29 cellular contexts compared by ENCODE assay signal in genomic region chr15:85302271-85302670, GRCh38.
"Had no signal": no experiment of that assay in that cellular context is flagged by ENCODE, and none has a peak within 500 bp of the region (broad histone marks: within the 10 kb centered on the region; RNA-seq: fewer than 3 reads in every experiment).

No MANE protein-coding gene starts in this region.

- H3K27me3 ChIP-seq: brain microvascular endothelial cell had no signal

- H3K36me3 ChIP-seq: brain microvascular endothelial cell, WERI-Rb-1 had no signal

- H3K36me3 Mint-ChIP-seq: activated CD8-positive, alpha-beta memory T cell treated with anti-CD3 and anti-CD28 coated beads, Interleukin-2, amount 10 ng/mL, durations not matched to agents 7 days and 5 days; activated naive CD4-positive, alpha-beta T cell treated with anti-CD3 and anti-CD28 coated beads, Interleukin-2, amount 50 U/mL, for 24 hours; T-cell had no signal

- ATAC-seq: activated CD4-positive, CD25-positive, alpha-beta regulatory T cell treated with anti-CD3 and anti-CD28 coated beads, Interleukin-2, amount 50 U/mL, for 24 hours; activated CD8-positive, alpha-beta memory T cell treated with anti-CD3 and anti-CD28 coated beads, Interleukin-2, amount 10 ng/mL, durations not matched to agents 7 days and 5 days; Panc1; Right ventricle myocardium inferior; T-cell had no signal

- DNase-seq: activated CD4-positive, alpha-beta T cell treated with anti-CD3 and anti-CD28 coated beads for 4 hours; activated CD8-positive, alpha-beta memory T cell treated with anti-CD3 and anti-CD28 coated beads, Interleukin-2, amount 10 ng/mL, durations not matched to agents 7 days and 5 days; activated effector memory CD4-positive, alpha-beta T cell treated with Interleukin-2 at 50 U/mL for 16 hours; activated naive CD4-positive, alpha-beta T cell; activated T-cell treated with anti-CD3 and anti-CD28 coated beads, Interleukin-2, amount 50 U/mL, for 24 hours; brain microvascular endothelial cell; cerebellar nuclear complex; KG1; MV-4-11; NCI-H1092 treated with DMSO at 0.1 percent for 48 hours; NCI-H1417 treated with DMSO at 0.1 percent for 48 hours; NCI-H1694; NCI-H2029; NCI-H2107; NCI-H2171 treated with DMSO at 0.1 percent for 48 hours; NCI-H226; NCI-H510A; OCI-M1; RPMI8226; T-cell; T-helper 2 cell; T1000; WERI-Rb-1 had no signal

- H3K4me3 ChIP-seq: SK-N-MC had no signal

- H3K27ac ChIP-seq: brain microvascular endothelial cell, SK-N-MC, WERI-Rb-1 had no signal

- H3K27ac Mint-ChIP-seq: activated CD8-positive, alpha-beta memory T cell treated with anti-CD3 and anti-CD28 coated beads, Interleukin-2, amount 10 ng/mL, durations not matched to agents 7 days and 5 days; activated naive CD4-positive, alpha-beta T cell treated with anti-CD3 and anti-CD28 coated beads, Interleukin-2, amount 50 U/mL, for 24 hours; activated T-cell treated with anti-CD3 and anti-CD28 coated beads, Interleukin-2, amount 50 U/mL, for 24 hours; activated T-helper 1 cell treated with anti-CD3 and anti-CD28 coated beads, Interleukin-12 subunit alpha, Interleukin-12 subunit beta, Interleukin-2, Interleukin-4 antibody, amounts not matched to agents 30 ng/mL and 10 ng/mL and 1 ng/mL, durations not matched to agents 14 hours and 24 hours and 36 hours; T-cell had no signal

- H3K27me3 Mint-ChIP-seq: activated CD8-positive, alpha-beta memory T cell treated with anti-CD3 and anti-CD28 coated beads, Interleukin-2, amount 10 ng/mL, durations not matched to agents 7 days and 5 days; activated naive CD4-positive, alpha-beta T cell treated with anti-CD3 and anti-CD28 coated beads, Interleukin-2, amount 50 U/mL, for 24 hours; activated T-cell treated with anti-CD3 and anti-CD28 coated beads, Interleukin-2, amount 50 U/mL, for 24 hours; T-cell had no signal

- H3K4me3 Mint-ChIP-seq: activated CD8-positive, alpha-beta memory T cell treated with anti-CD3 and anti-CD28 coated beads, Interleukin-2, amount 10 ng/mL, durations not matched to agents 7 days and 5 days; activated naive CD4-positive, alpha-beta T cell treated with anti-CD3 and anti-CD28 coated beads, Interleukin-2, amount 50 U/mL, for 24 hours; activated T-cell treated with anti-CD3 and anti-CD28 coated beads, Interleukin-2, amount 50 U/mL, for 24 hours; activated T-helper 1 cell treated with anti-CD3 and anti-CD28 coated beads, Interleukin-12 subunit alpha, Interleukin-12 subunit beta, Interleukin-2, Interleukin-4 antibody, amounts not matched to agents 30 ng/mL and 10 ng/mL and 1 ng/mL, durations not matched to agents 14 hours and 24 hours and 36 hours; T-cell had no signal

- H3K9me3 Mint-ChIP-seq: activated naive CD4-positive, alpha-beta T cell treated with anti-CD3 and anti-CD28 coated beads, Interleukin-2, amount 50 U/mL, for 24 hours; activated T-cell treated with anti-CD3 and anti-CD28 coated beads, Interleukin-2, amount 50 U/mL, for 24 hours; activated T-helper 1 cell treated with anti-CD3 and anti-CD28 coated beads, Interleukin-12 subunit alpha, Interleukin-12 subunit beta, Interleukin-2, Interleukin-4 antibody, amounts not matched to agents 30 ng/mL and 10 ng/mL and 1 ng/mL, durations not matched to agents 14 hours and 24 hours and 36 hours; T-cell had no signal
